Comparison of ENCODE assay signal across 1 cellular context in the genomic region with DNA sequence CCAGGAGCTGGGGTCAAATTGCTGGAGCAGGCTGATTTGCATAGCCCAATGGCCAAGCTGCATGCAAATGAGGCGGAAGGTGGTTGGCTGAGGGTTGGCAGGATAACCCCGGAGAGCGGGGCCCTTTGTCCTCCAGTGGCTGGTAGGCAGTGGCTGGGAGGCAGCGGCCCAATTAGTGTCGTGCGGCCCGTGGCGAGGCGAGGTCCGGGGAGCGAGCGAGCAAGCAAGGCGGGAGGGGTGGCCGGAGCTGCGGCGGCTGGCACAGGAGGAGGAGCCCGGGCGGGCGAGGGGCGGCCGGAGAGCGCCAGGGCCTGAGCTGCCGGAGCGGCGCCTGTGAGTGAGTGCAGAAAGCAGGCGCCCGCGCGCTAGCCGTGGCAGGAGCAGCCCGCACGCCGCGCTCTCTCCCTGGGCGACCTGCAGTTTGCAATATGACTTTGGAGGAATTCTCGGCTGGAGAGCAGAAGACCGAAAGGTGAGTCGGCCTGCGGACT.
A peak's percentile ranks its signal among the peaks of the same experiment; 100 is the strongest.
TF ChIP-seq lines count a peak whose summit lies in the region.

A gene with protein sequence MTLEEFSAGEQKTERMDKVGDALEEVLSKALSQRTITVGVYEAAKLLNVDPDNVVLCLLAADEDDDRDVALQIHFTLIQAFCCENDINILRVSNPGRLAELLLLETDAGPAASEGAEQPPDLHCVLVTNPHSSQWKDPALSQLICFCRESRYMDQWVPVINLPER (plus strand): TSS at position 135 of the 491 bp plus-strand sequence. CDS start 294 bp downstream, at position 429.

TF ChIP-seq in K562, 482 proteins besides CTCF, POLR2A, EP300 and RAD21 (continued from another document and continues in another):
- TF ChIP-seq E2F8 (IDR thresholded peaks at IDR 0.05; ENCODE audit: low read depth, partially characterized antibody), result no peak
- TF ChIP-seq CEBPB (tag; IDR thresholded peaks at IDR 0.05), result no peak
- TF ChIP-seq ZNF384 (IDR thresholded peaks at IDR 0.05; ENCODE audit: low read depth, low read length), result no peak
- no peak for TF ChIP-seq CTCFL (IDR thresholded peaks at IDR 0.05; ENCODE audit: borderline replicate concordance, insufficient read depth, low read depth, low read length, poor library complexity, severe bottlenecking)
- TF ChIP-seq ELK1 (CRISPR knock-in tag; IDR thresholded peaks at IDR 0.05), result no peak
- TF ChIP-seq THRA (IDR thresholded peaks at IDR 0.05), result no peak
- no peak for TF ChIP-seq ZNF644 (tag; IDR thresholded peaks at IDR 0.05; ENCODE audit: low read depth)
- TF ChIP-seq ELF4 (CRISPR knock-in tag; IDR thresholded peaks at IDR 0.05), result peak; percentile 83
- TF ChIP-seq, protein P1, sequence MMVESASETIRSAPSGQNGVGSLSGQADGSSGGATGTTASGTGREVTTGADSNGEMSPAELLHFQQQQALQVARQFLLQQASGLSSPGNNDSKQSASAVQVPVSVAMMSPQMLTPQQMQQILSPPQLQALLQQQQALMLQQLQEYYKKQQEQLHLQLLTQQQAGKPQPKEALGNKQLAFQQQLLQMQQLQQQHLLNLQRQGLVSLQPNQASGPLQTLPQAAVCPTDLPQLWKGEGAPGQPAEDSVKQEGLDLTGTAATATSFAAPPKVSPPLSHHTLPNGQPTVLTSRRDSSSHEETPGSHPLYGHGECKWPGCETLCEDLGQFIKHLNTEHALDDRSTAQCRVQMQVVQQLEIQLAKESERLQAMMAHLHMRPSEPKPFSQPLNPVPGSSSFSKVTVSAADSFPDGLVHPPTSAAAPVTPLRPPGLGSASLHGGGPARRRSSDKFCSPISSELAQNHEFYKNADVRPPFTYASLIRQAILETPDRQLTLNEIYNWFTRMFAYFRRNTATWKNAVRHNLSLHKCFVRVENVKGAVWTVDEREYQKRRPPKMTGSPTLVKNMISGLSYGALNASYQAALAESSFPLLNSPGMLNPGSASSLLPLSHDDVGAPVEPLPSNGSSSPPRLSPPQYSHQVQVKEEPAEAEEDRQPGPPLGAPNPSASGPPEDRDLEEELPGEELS (CRISPR knock-in tag; IDR thresholded peaks at IDR 0.05; ENCODE audit: borderline replicate concordance), result peak; percentile 22; the same call in 1 of the 2 replicates
- TF ChIP-seq, protein P2, sequence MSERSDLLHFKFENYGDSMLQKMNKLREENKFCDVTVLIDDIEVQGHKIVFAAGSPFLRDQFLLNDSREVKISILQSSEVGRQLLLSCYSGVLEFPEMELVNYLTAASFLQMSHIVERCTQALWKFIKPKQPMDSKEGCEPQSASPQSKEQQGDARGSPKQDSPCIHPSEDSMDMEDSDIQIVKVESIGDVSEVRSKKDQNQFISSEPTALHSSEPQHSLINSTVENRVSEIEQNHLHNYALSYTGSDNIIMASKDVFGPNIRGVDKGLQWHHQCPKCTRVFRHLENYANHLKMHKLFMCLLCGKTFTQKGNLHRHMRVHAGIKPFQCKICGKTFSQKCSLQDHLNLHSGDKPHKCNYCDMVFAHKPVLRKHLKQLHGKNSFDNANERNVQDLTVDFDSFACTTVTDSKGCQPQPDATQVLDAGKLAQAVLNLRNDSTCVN (CRISPR knock-in tag; IDR thresholded peaks at IDR 0.05), result no peak
- TF ChIP-seq ZC3H4 (CRISPR knock-in tag; IDR thresholded peaks at IDR 0.05; ENCODE audit: borderline replicate concordance), result no peak
- TF ChIP-seq GTF2A2 (tag; IDR thresholded peaks at IDR 0.05), result no peak
- no peak for TF ChIP-seq HNRNPK (IDR thresholded peaks at IDR 0.05; ENCODE audit: low read depth, low read length, poor library complexity, severe bottlenecking)
- TF ChIP-seq, protein P3, sequence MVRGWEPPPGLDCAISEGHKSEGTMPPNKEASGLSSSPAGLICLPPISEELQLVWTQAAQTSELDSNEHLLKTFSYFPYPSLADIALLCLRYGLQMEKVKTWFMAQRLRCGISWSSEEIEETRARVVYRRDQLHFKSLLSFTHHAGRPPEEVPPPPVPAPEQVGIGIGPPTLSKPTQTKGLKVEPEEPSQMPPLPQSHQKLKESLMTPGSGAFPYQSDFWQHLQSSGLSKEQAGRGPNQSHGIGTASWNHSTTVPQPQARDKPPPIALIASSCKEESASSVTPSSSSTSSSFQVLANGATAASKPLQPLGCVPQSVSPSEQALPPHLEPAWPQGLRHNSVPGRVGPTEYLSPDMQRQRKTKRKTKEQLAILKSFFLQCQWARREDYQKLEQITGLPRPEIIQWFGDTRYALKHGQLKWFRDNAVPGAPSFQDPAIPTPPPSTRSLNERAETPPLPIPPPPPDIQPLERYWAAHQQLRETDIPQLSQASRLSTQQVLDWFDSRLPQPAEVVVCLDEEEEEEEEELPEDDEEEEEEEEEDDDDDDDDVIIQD (CRISPR knock-in tag; IDR thresholded peaks at IDR 0.05), result no peak
- peak in 1 of 2 experiments; percentile 56; a peak in 1 of 4 replicates for TF ChIP-seq RCOR1 (IDR thresholded peaks at IDR 0.05; ENCODE audit: borderline replicate concordance in 1 of 2, low read depth in 2 of 2, low read length in 2 of 2)
- TF ChIP-seq MEF2D (tag; conservative IDR thresholded peaks at IDR 0.05; ENCODE audit: low read depth), result no peak
- TF ChIP-seq EGR1 (conservative IDR thresholded peaks at IDR 0.05), result no peak
- TF ChIP-seq ZNF282 (CRISPR knock-in tag; IDR thresholded peaks at IDR 0.05), result no peak
- TF ChIP-seq ZNF584 (CRISPR knock-in tag; IDR thresholded peaks at IDR 0.05; ENCODE audit: low read depth), result no peak
- TF ChIP-seq MAFG (tag; conservative IDR thresholded peaks at IDR 0.05), result no peak
- no peak for TF ChIP-seq NFE2L1 (tag; IDR thresholded peaks at IDR 0.05; ENCODE audit: borderline replicate concordance, low read depth)
- TF ChIP-seq PTRF (tag; IDR thresholded peaks at IDR 0.05), result no peak
- no peak for TF ChIP-seq KLF6 (CRISPR knock-in tag; IDR thresholded peaks at IDR 0.05; ENCODE audit: borderline replicate concordance)
- TF ChIP-seq ZNF695 (CRISPR knock-in tag; IDR thresholded peaks at IDR 0.05), result 0 out of 2 replicates have a peak, but pooled peaks have one; percentile 50
- TF ChIP-seq ZNF277 (CRISPR knock-in tag; IDR thresholded peaks at IDR 0.05; ENCODE audit: borderline replicate concordance), result no peak
- TF ChIP-seq, protein P4, sequence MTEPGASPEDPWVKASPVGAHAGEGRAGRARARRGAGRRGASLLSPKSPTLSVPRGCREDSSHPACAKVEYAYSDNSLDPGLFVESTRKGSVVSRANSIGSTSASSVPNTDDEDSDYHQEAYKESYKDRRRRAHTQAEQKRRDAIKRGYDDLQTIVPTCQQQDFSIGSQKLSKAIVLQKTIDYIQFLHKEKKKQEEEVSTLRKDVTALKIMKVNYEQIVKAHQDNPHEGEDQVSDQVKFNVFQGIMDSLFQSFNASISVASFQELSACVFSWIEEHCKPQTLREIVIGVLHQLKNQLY (CRISPR knock-in tag; conservative IDR thresholded peaks at IDR 0.05), result peak in 1 of 2 experiments; percentile 58; a peak in 1 of 4 replicates
- no peak for TF ChIP-seq GATA2 (CRISPR knock-in tag; IDR thresholded peaks at IDR 0.05)
- TF ChIP-seq RB1 (IDR thresholded peaks at IDR 0.05; ENCODE audit: low read depth), result peak; percentile 86; the same call in 1 of the 2 replicates
- TF ChIP-seq ZZZ3 (IDR thresholded peaks at IDR 0.05), result no peak
- TF ChIP-seq ARHGAP35 (IDR thresholded peaks at IDR 0.05; ENCODE audit: partially characterized antibody), result no peak
- no peak for TF ChIP-seq DIDO1 (tag; IDR thresholded peaks at IDR 0.05; ENCODE audit: low read depth)
- peak; percentile 98 for TF ChIP-seq CBX1 (IDR thresholded peaks at IDR 0.05; ENCODE audit: low read depth)
- TF ChIP-seq ZNF75A (CRISPR knock-in tag; IDR thresholded peaks at IDR 0.05), result no peak
- TF ChIP-seq, protein P5, sequence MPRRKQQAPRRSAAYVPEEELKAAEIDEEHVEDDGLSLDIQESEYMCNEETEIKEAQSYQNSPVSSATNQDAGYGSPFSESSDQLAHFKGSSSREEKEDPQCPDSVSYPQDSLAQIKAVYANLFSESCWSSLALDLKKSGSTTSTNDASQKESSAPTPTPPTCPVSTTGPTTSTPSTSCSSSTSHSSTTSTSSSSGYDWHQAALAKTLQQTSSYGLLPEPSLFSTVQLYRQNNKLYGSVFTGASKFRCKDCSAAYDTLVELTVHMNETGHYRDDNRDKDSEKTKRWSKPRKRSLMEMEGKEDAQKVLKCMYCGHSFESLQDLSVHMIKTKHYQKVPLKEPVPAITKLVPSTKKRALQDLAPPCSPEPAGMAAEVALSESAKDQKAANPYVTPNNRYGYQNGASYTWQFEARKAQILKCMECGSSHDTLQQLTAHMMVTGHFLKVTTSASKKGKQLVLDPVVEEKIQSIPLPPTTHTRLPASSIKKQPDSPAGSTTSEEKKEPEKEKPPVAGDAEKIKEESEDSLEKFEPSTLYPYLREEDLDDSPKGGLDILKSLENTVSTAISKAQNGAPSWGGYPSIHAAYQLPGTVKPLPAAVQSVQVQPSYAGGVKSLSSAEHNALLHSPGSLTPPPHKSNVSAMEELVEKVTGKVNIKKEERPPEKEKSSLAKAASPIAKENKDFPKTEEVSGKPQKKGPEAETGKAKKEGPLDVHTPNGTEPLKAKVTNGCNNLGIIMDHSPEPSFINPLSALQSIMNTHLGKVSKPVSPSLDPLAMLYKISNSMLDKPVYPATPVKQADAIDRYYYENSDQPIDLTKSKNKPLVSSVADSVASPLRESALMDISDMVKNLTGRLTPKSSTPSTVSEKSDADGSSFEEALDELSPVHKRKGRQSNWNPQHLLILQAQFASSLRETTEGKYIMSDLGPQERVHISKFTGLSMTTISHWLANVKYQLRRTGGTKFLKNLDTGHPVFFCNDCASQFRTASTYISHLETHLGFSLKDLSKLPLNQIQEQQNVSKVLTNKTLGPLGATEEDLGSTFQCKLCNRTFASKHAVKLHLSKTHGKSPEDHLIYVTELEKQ (CRISPR knock-in tag; IDR thresholded peaks at IDR 0.05), result no peak
- TF ChIP-seq RBM25 (IDR thresholded peaks at IDR 0.05; ENCODE audit: low read depth, low read length, severe bottlenecking), result no peak
- TF ChIP-seq GATAD2A (IDR thresholded peaks at IDR 0.05), result peak; percentile 37; the same call in 1 of the 2 replicates
- no peak for TF ChIP-seq PKNOX1 (IDR thresholded peaks at IDR 0.05)
